ENCODE assay signal across 30 cellular contexts in genomic region chr6:158272324-158272723, GRCh38.
"Had no signal": no experiment of that assay in that cellular context is flagged by ENCODE, and none has a peak within 500 bp of the region (broad histone marks: within the 10 kb centered on the region; RNA-seq: fewer than 3 reads in every experiment).

No MANE protein-coding gene starts in this region.

- H3K9me3 ChIP-seq: left lung, lower lobe of right lung, neutrophil, right atrium auricular region, right lobe of liver, tibial nerve, uterus had no signal

- H3K9ac ChIP-seq: neural progenitor cell, parathyroid adenoma had no signal

- H2AFZ ChIP-seq: neural progenitor cell, parathyroid adenoma had no signal

- H3K4me1 Mint-ChIP-seq: mesothelial cell of epicardium, nephron progenitor cell had no signal

- H3K4me3 Mint-ChIP-seq: immature natural killer cell; mesothelial cell of epicardium; natural killer cell; nephron progenitor cell; neural progenitor cell; stimulated activated memory B cell treated with anti-CD40 and anti-IgM and Interleukin-4, amounts not matched to agents 10 μg/mL and 1 μg/mL and 100 μg/mL, for 72 hours; stimulated activated naive CD8-positive, alpha-beta T cell treated with anti-CD3 and anti-CD28 coated beads, Interleukin-15, amount 100 ng/mL, for 72 hours; type B pancreatic cell had no signal

- DNase-seq: immature natural killer cell; kidney; left colon; left lung; lower lobe of right lung; mammary epithelial cell; mesenchymal stem cell; naive B cell; natural killer cell; nephron progenitor cell; occipital lobe; right lobe of liver; stimulated activated CD4-positive, alpha-beta T cell treated with anti-CD3 and anti-CD28 coated beads, Interleukin-1b, Interleukin-23, amount 100 ng/mL, for 48 hours; stimulated activated CD4-positive, alpha-beta T cell treated with anti-CD3 and anti-CD28 coated beads, Interleukin-2, amount 100 ng/mL, for 48 hours; stimulated activated CD4-positive, alpha-beta T cell treated with anti-CD3 and anti-CD28 coated beads, Interleukin-4, amount 100 ng/mL, for 4 hours; stimulated activated CD8-positive, alpha-beta memory T cell treated with anti-CD3 and anti-CD28 coated beads, Interleukin-4, amount 100 ng/mL, for 48 hours; stimulated activated naive CD4-positive, alpha-beta T cell treated with Interleukin-2 at 50 U/mL for 16 hours; stimulated activated naive CD8-positive, alpha-beta T cell treated with anti-CD3 and anti-CD28 coated beads, Interleukin-15, amount 100 ng/mL, for 72 hours; substantia nigra; uterus had no signal

- H3K27me3 ChIP-seq: left lung, neural progenitor cell, neutrophil, right atrium auricular region, right lobe of liver, tibial nerve, uterus had no signal

- FAIRE-seq: islet of Langerhans, kidney had no signal

- H3K36me3 ChIP-seq: left lung, lower lobe of right lung, neural progenitor cell, neutrophil, right atrium auricular region, right lobe of liver, uterus had no signal

- ATAC-seq: left colon; left lung; lower lobe of right lung; natural killer cell; right lobe of liver; stimulated activated memory B cell treated with anti-CD40 and anti-IgM and Interleukin-4, amounts not matched to agents 10 μg/mL and 1 μg/mL and 100 μg/mL, for 72 hours; stimulated activated naive CD8-positive, alpha-beta T cell treated with anti-CD3 and anti-CD28 coated beads, Interleukin-15, amount 100 ng/mL, for 72 hours had no signal

- H3K9me3 Mint-ChIP-seq: immature natural killer cell; naive B cell; natural killer cell; stimulated activated memory B cell treated with anti-CD40 and anti-IgM and Interleukin-4, amounts not matched to agents 10 μg/mL and 1 μg/mL and 100 μg/mL, for 72 hours; type B pancreatic cell had no signal

- H3K27me3 Mint-ChIP-seq: naive B cell; stimulated activated memory B cell treated with anti-CD40 and anti-IgM and Interleukin-4, amounts not matched to agents 10 μg/mL and 1 μg/mL and 100 μg/mL, for 72 hours; stimulated activated naive CD8-positive, alpha-beta T cell treated with anti-CD3 and anti-CD28 coated beads, Interleukin-15, amount 100 ng/mL, for 72 hours; type B pancreatic cell had no signal

- H3K4me1 ChIP-seq: neural progenitor cell, parathyroid adenoma had no signal

- H3K27ac Mint-ChIP-seq: mesothelial cell of epicardium; nephron progenitor cell; neural progenitor cell; stimulated activated naive CD8-positive, alpha-beta T cell treated with anti-CD3 and anti-CD28 coated beads, Interleukin-15, amount 100 ng/mL, for 72 hours; type B pancreatic cell had no signal

- H3K4me2 ChIP-seq: neural progenitor cell, smooth muscle cell had no signal

- H3K27ac ChIP-seq: left lung, lower lobe of right lung, neural progenitor cell, neutrophil, parathyroid adenoma, right atrium auricular region, right lobe of liver, tibial nerve, uterus had no signal

- H3K4me3 ChIP-seq: left lung, lower lobe of right lung, neural progenitor cell, right atrium auricular region, right lobe of liver, smooth muscle cell, tibial nerve, uterus had no signal
